Comparison of ENCODE assay signal across 9 cellular contexts in genomic region chr15:89399070-89399389, GRCh38.
A peak's percentile ranks its signal among the peaks of the same experiment; 100 is the strongest.
DNase-seq lines count a peak whose midpoint lies in the region; ATAC-seq, FAIRE-seq and TF ChIP-seq lines count a peak whose summit lies in the region.
"Had no signal": no experiment of that assay in that cellular context is flagged by ENCODE, and none has a peak within 500 bp of the region (broad histone marks: within the 10 kb centered on the region; RNA-seq: fewer than 3 reads in every experiment).

No MANE protein-coding gene starts in this region.

- no peak for ATAC-seq in CD4-positive, alpha-beta T cell (ENCODE audit: poor library complexity)
- ATAC-seq in T-helper 17 cell (no peak), memory B cell (ENCODE audit: low read depth) (no peak)

- FAIRE-seq in GM19239 (lab: Jason Lieb, UNC), result peak; percentile 37

- H3K4me3 Mint-ChIP-seq in CD4-positive, alpha-beta T cell, result peak overlapping the region; percentile 76
- H3K4me3 Mint-ChIP-seq in T-helper 17 cell, result peak overlapping the region; percentile 66
- H3K4me3 Mint-ChIP-seq in memory B cell, result peak overlapping the region; percentile 79

- peaks cover 65% of the 10 kb centered on the region for H3K27me3 ChIP-seq in CD4-positive, alpha-beta T cell (ENCODE audit: control insufficient read depth, insufficient read depth, low read length)

- no peaks in the 10 kb centered on the region for H3K9me3 ChIP-seq in CD4-positive, alpha-beta T cell (ENCODE audit: control insufficient read depth, low read length)
- H3K9me3 ChIP-seq in T-helper 17 cell (ENCODE audit: control insufficient read depth, low read length, poor library complexity, severe bottlenecking), result no peaks in the 10 kb centered on the region

- no peak overlapping the region for H3K27ac Mint-ChIP-seq in CD4-positive, alpha-beta T cell
- no peak overlapping the region for H3K27ac Mint-ChIP-seq in T-helper 17 cell
- no peak overlapping the region for H3K27ac Mint-ChIP-seq in memory B cell

- peaks cover 5% of the 10 kb centered on the region for H3K4me1 Mint-ChIP-seq in CD4-positive, alpha-beta T cell (ENCODE audit: low read depth)
- no peaks in the 10 kb centered on the region for H3K4me1 Mint-ChIP-seq in T-helper 17 cell
- peaks cover 10% of the 10 kb centered on the region for H3K4me1 Mint-ChIP-seq in memory B cell

- no peak overlapping the region for H3K27ac ChIP-seq in CD4-positive, alpha-beta T cell (ENCODE audit: low read depth, low read length)

- peaks cover 83% of the 10 kb centered on the region for H3K27me3 Mint-ChIP-seq in CD4-positive, alpha-beta T cell
- H3K27me3 Mint-ChIP-seq in T-helper 17 cell (peaks cover 84% of the 10 kb centered on the region), memory B cell (peaks cover 28% of the 10 kb centered on the region)

- no peaks in the 10 kb centered on the region for H3K9me3 Mint-ChIP-seq in CD4-positive, alpha-beta T cell
- H3K9me3 Mint-ChIP-seq in memory B cell, result no peaks in the 10 kb centered on the region

- no peak for DNase-seq in CD4-positive, alpha-beta T cell
- no peak for DNase-seq in GM19239 (ENCODE audit: insufficient read length, low spot score)
- no peak for DNase-seq in T-helper 17 cell
- DNase-seq in memory B cell (ENCODE audit: low spot score in 2 of 2), result no peak
- no peak for DNase-seq in midbrain (lab: John Stamatoyannopoulos, UW)
- no peak for DNase-seq in DMS53 treated with DMSO at 0.1 percent for 48 hours (lab: John Stamatoyannopoulos, UW; ENCODE audit: unreplicated experiment)
- no peak for DNase-seq in NCI-H510A (lab: John Stamatoyannopoulos, UW)
- DNase-seq in HK-2 (ENCODE audit: unreplicated experiment), result no peak
- DNase-seq: SW 1271 had no signal

- POLR2A ChIA-PET in CD4-positive, alpha-beta T cell (lab: Charles Lee), result no interaction called here

- no peak for TF ChIP-seq CTCF in CD4-positive, alpha-beta T cell (IDR thresholded peaks at IDR 0.05)

- CTCF ChIA-PET in CD4-positive, alpha-beta T cell (lab: Charles Lee), result no interaction called here

- no peaks in the 10 kb centered on the region for H3K36me3 Mint-ChIP-seq in CD4-positive, alpha-beta T cell (ENCODE audit: low read depth)
- H3K36me3 Mint-ChIP-seq in T-helper 17 cell (ENCODE audit: low read depth), result peaks cover 2% of the 10 kb centered on the region
- H3K36me3 Mint-ChIP-seq in memory B cell, result no peaks in the 10 kb centered on the region

- intact Hi-C loops in CD4-positive, alpha-beta T cell (cut with DNase I, micrococcal nuclease), result no loop called here
